ENCODE assay signal across 8 cellular contexts in genomic region chr10:110016037-110016436, GRCh38. TPM values are rescaled to one million over a fixed set of nuclear protein-coding genes. Genes with fewer than 3 reads are reported as not detected.
A peak's percentile ranks its signal among the peaks of the same experiment; 100 is the strongest.
DNase-seq lines count a peak whose midpoint lies in the region; ATAC-seq, FAIRE-seq and TF ChIP-seq lines count a peak whose summit lies in the region.

No MANE protein-coding gene starts in this region.

- H3K36me3 ChIP-seq in colonic mucosa (no peaks in the 10 kb centered on the region), muscle layer of colon (ENCODE audit: insufficient read depth, low read length) (no peaks in the 10 kb centered on the region)

- H3K4me3 ChIP-seq in colonic mucosa (no peak overlapping the region), muscle layer of colon (ENCODE audit: low read depth in 1 of 2, low read length in 2 of 2) (no peak overlapping the region)

- H3K9ac ChIP-seq in colonic mucosa (ENCODE audit: low read depth in 2 of 2, low read length in 2 of 2) (peak overlapping the region in 1 of 2 donors; percentile 9), muscle layer of colon (ENCODE audit: low read length) (peak overlapping the region; percentile 24)

- H3K4me1 ChIP-seq in colonic mucosa (no peaks in the 10 kb centered on the region), muscle layer of colon (ENCODE audit: insufficient read depth, low read length) (peaks cover 31% of the 10 kb centered on the region)

- no peak for ATAC-seq in GM18498 (IDR thresholded peaks at IDR 0.05; ENCODE audit: unreplicated experiment)

- no peak for FAIRE-seq in D721Med (lab: Jason Lieb, UNC)

- TF ChIP-seq CTCF in D721Med (IDR thresholded peaks at IDR 0.05; ENCODE audit: insufficient read depth, missing control alignments) = peak; percentile 48
- TF ChIP-seq CTCF in colonic mucosa (IDR thresholded peaks at IDR 0.05) = peak; percentile 35

- no peaks in the 10 kb centered on the region for H3K9me3 ChIP-seq in colonic mucosa
- no peaks in the 10 kb centered on the region for H3K9me3 ChIP-seq in muscle layer of colon (ENCODE audit: low read length)

- no peaks in the 10 kb centered on the region for H3K27me3 ChIP-seq in colonic mucosa
- no peaks in the 10 kb centered on the region for H3K27me3 ChIP-seq in muscle layer of colon (ENCODE audit: control insufficient read depth in 1 of 2, insufficient read depth in 2 of 2, low read length in 2 of 2)

- intact Hi-C loops in colonic mucosa (cut with DNase I) = no loop called here

- no peak overlapping the region for H3K27ac ChIP-seq in colonic mucosa
- no peak overlapping the region for H3K27ac ChIP-seq in muscle layer of colon (ENCODE audit: low read depth, low read length)

- no peak for DNase-seq in D721Med (ENCODE audit: insufficient read length, low spot score)
- peak; percentile 40 to 42 for DNase-seq in Kasumi-1 (lab: John Stamatoyannopoulos, UW)
- no peak for DNase-seq in colonic mucosa
- no peak for DNase-seq in LoVo (ENCODE audit: low spot score)
- DNase-seq in NCI-H187 treated with DMSO at 0.1 percent for 48 hours (lab: John Stamatoyannopoulos, UW) = no peak
- DNase-seq in germinal center (ENCODE audit: low spot score) = no peak

RNA-seq across cellular contexts. Expression of gene ADD3, which starts 8.3 kb away (rescaled TPM):
- 100 to 1,000 TPM; 127 to 131 TPM for total RNA-seq in colonic mucosa

Comparison
In these comparisons a context has a peak if more than half of its experiments do, and no peak if none do; other contexts are left out.
1. DNase-seq: peak in Kasumi-1 (2 of 2); none in D721Med (single experiment), colonic mucosa (single experiment), LoVo (single experiment), NCI-H187 treated with DMSO at 0.1 percent for 48 hours (single experiment) and germinal center (single experiment).